Comparison of ENCODE assay signal across 7 cellular contexts in the genomic region with DNA sequence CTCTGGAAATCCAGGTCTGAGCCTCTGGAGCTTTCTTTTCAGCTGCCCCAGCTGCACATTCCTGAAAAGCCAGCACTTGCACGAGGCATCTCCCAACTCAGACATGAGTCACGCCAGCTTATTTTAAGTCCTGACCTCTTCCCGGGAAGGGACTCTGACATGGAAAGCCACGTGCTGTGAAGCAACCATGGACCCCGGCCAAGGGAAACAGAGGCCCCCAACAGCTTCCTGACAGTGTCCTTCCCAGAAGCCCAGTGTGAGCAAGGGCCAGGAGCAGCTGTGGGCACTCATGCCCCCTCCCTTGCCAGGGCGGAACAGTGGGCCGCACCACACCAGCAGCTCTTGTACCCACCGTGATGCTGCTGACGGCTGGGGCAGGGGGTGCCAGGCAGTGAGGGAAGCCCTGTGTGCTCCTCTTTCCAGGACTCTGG.
DNase-seq lines count a peak whose midpoint lies in the region; ATAC-seq and TF ChIP-seq lines count a peak whose summit lies in the region.

No MANE protein-coding gene starts in this region.

- H3K9me3 ChIP-seq in RWPE2 (ENCODE audit: severe bottlenecking), result no peaks in the 10 kb centered on the region
- H3K9me3 ChIP-seq in fibroblast of lung (ENCODE audit: control insufficient read depth, insufficient read depth, low read depth, low read length), result no peaks in the 10 kb centered on the region
- no peaks in the 10 kb centered on the region for H3K9me3 ChIP-seq in aorta (ENCODE audit: control insufficient read depth, low read length)

- ATAC-seq in RWPE2 (ENCODE audit: low read depth) (peak; percentile 91), aorta (ENCODE audit: low FRiP score) (peak; percentile 76), HG02870 (IDR thresholded peaks at IDR 0.05; ENCODE audit: unreplicated experiment) (no peak)

- 17 to 18% methylated on average over 9 of the region's 9 CpGs for WGBS in aorta, 2 donors

- H2AFZ ChIP-seq in fibroblast of lung (ENCODE audit: low read length), result no peak overlapping the region

- peak overlapping the region; percentile 66 for H3K27ac Mint-ChIP-seq in mesothelial cell of epicardium

- H3K27me3 Mint-ChIP-seq in mesothelial cell of epicardium (ENCODE audit: low read depth), result no peaks in the 10 kb centered on the region

- no peaks in the 10 kb centered on the region for H3K9me3 Mint-ChIP-seq in mesothelial cell of epicardium

- intact Hi-C loops in aorta (cut with DNase I), result loop anchor here in 1 of 2 donors (5.0 kb wide), 1 partner anchor 79 kb away; no protein-coding TSS in a partner anchor

- no peaks in the 10 kb centered on the region for H4K20me1 ChIP-seq in fibroblast of lung (ENCODE audit: control insufficient read depth, extremely low read depth, insufficient read depth, low read length)

- no peak overlapping the region for H3K9ac ChIP-seq in fibroblast of lung (ENCODE audit: insufficient read depth, low read length)

- H3K4me2 ChIP-seq in fibroblast of lung (ENCODE audit: extremely low read depth, insufficient read depth, low read length), result no peak overlapping the region

- H3K4me3 Mint-ChIP-seq in mesothelial cell of epicardium, result no peak overlapping the region

- H3K36me3 ChIP-seq in RWPE2 (ENCODE audit: low read depth) (no peaks in the 10 kb centered on the region), fibroblast of lung (ENCODE audit: control insufficient read depth, insufficient read depth, low read length) (no peaks in the 10 kb centered on the region), aorta (ENCODE audit: control insufficient read depth in 1 of 2, insufficient read depth in 2 of 2, low read length in 1 of 2) (no peaks in the 10 kb centered on the region)

- H3K27me3 ChIP-seq in RWPE2 (ENCODE audit: insufficient read depth, poor library complexity, severe bottlenecking) (peaks cover 4% of the 10 kb centered on the region), fibroblast of lung (ENCODE audit: control insufficient read depth, insufficient read depth, low read length) (no peaks in the 10 kb centered on the region), aorta (ENCODE audit: control insufficient read depth in 1 of 2, insufficient read depth in 2 of 2, low read length in 1 of 2) (no peaks in the 10 kb centered on the region)

- TF ChIP-seq CTCF in RWPE2 (IDR thresholded peaks at IDR 0.05; ENCODE audit: poor library complexity, severe bottlenecking), result no peak
- no peak for TF ChIP-seq CTCF in fibroblast of lung (conservative IDR thresholded peaks at IDR 0.05 in 1 of 2, IDR thresholded peaks at IDR 0.05 in 1 of 2; ENCODE audit: low read depth in 1 of 2, low read length in 2 of 2)
- TF ChIP-seq CTCF in mesothelial cell of epicardium (IDR thresholded peaks at IDR 0.05; ENCODE audit: unreplicated experiment), result no peak

- DNase-seq in RWPE2 (ENCODE audit: low spot score), result peak; percentile 69
- DNase-seq in fibroblast of lung (ENCODE audit: low read depth in 2 of 2), result peak; percentile 99
- DNase-seq in mesothelial cell of epicardium (ENCODE audit: low spot score in 2 of 2, unreplicated experiment in 2 of 2), result peak in 1 of 2 experiments; percentile 52
- peak; percentile 86 to 91 for DNase-seq in aorta
- no peak for DNase-seq in NCI-H1417 (lab: John Stamatoyannopoulos, UW)
- DNase-seq in NCI-H187 treated with DMSO at 0.1 percent for 48 hours (lab: John Stamatoyannopoulos, UW), result no peak

- H3K27ac ChIP-seq in RWPE2 (ENCODE audit: poor library complexity, severe bottlenecking) (peak overlapping the region; percentile 37), fibroblast of lung (ENCODE audit: insufficient read depth, low read length) (peak overlapping the region; percentile 68), aorta (ENCODE audit: low read depth in 1 of 2, low read length in 2 of 2) (no peak overlapping the region)

- H3K4me3 ChIP-seq in RWPE2 (ENCODE audit: severe bottlenecking) (no peak overlapping the region), fibroblast of lung (replicated peaks in 1 of 4; ENCODE audit: control extremely low read depth in 1 of 4, insufficient read depth in 1 of 4, low read depth in 3 of 4, low read length in 4 of 4) (no peak overlapping the region), aorta (ENCODE audit: low read length in 2 of 2) (no peak overlapping the region)

- H3K4me1 ChIP-seq in RWPE2 (ENCODE audit: insufficient read depth, poor library complexity, severe bottlenecking) (peaks cover 6% of the 10 kb centered on the region), fibroblast of lung (ENCODE audit: control insufficient read depth, extremely low read depth, insufficient read depth, low read length) (peaks cover 10% of the 10 kb centered on the region), aorta (ENCODE audit: control insufficient read depth in 1 of 2, insufficient read depth in 2 of 2, low read length in 2 of 2) (peaks cover 0 to 6% of the 10 kb centered on the region in 2 donors)

- H3K4me1 Mint-ChIP-seq in mesothelial cell of epicardium, result peaks cover 23% of the 10 kb centered on the region

- H3K36me3 Mint-ChIP-seq in mesothelial cell of epicardium, result no peaks in the 10 kb centered on the region

- no peaks in the 10 kb centered on the region for H3K79me2 ChIP-seq in fibroblast of lung (ENCODE audit: control insufficient read depth, insufficient read depth, low read length)

Comparison
In these comparisons a context has a peak if more than half of its experiments do, and no peak if none do; other contexts are left out.
1. DNase-seq: peak in RWPE2 (single experiment), fibroblast of lung (2 of 2) and aorta (2 of 2); none in NCI-H1417 (0 of 3) and NCI-H187 treated with DMSO at 0.1 percent for 48 hours (single experiment).
2. H3K27ac ChIP-seq: peak in RWPE2 (single experiment) and fibroblast of lung (single experiment); none in aorta (0 of 2).